In genomic region chr9:89000973-89001916, GRCh38 we compare ENCODE assay signal across 1 cellular context.
TF ChIP-seq lines count a peak whose summit lies in the region.

No MANE protein-coding gene starts in this region.

TF ChIP-seq in K562, 482 proteins besides CTCF, POLR2A, EP300 and RAD21 (continued from another document):
- no peak for TF ChIP-seq RNF219 (CRISPR knock-in tag; IDR thresholded peaks at IDR 0.05)
- no peak for TF ChIP-seq E2F8 (IDR thresholded peaks at IDR 0.05; ENCODE audit: low read depth, partially characterized antibody)
- TF ChIP-seq ZNF511 (CRISPR knock-in tag; IDR thresholded peaks at IDR 0.05): no peak
- TF ChIP-seq ZNF354B (CRISPR knock-in tag; IDR thresholded peaks at IDR 0.05): no peak
- no peak for TF ChIP-seq ZNF174 (CRISPR knock-in tag; IDR thresholded peaks at IDR 0.05)
